15 cellular contexts compared by ENCODE assay signal in the genomic region with DNA sequence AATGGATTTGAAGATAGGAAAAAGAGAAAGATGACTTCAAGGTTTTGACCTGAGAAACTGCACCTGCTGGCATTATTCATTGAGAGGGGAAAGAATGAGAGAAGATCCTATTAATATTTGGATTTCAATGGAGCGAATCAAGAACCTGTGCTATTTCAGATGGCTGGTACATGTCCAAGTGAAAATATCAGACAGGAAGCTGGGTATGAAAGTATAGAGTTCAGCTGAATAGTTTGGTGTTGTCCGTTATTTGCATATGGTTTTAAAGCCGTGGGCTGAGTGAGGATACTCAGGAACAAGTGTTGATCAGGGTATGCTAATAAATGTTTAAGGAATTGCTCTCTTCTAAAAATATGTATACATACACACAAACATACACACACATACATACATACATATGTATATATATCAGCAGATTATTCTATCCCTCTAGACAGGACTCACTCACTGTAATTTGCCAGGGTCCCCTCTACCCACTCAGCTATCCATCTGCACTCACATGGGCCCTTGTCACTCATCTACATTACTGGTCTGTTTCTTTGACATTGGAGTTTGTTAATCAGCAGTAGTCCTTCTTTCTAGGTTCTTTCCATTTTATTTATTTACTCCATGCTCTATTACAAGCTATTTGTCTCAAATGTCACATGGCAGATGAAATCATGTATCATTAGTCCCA. TPM values are rescaled to one million over a fixed set of nuclear protein-coding genes. Genes with fewer than 3 reads are reported as not detected.
DNase-seq lines count a peak whose midpoint lies in the region; ATAC-seq, FAIRE-seq and TF ChIP-seq lines count a peak whose summit lies in the region.
"Had no signal": no experiment of that assay in that cellular context is flagged by ENCODE, and none has a peak within 500 bp of the region (broad histone marks: within the 10 kb centered on the region; RNA-seq: fewer than 3 reads in every experiment).

No MANE protein-coding gene starts in this region.

- H3K79me2 ChIP-seq in hepatocyte, result no peaks in the 10 kb centered on the region

- H3K36me3 ChIP-seq in gastroesophageal sphincter (no peaks in the 10 kb centered on the region), hepatocyte (replicated peaks; ENCODE audit: insufficient read depth, low read depth) (no peaks in the 10 kb centered on the region)

- no peak for TF ChIP-seq CTCF in gastroesophageal sphincter (IDR thresholded peaks at IDR 0.05)
- TF ChIP-seq CTCF in hepatocyte (IDR thresholded peaks at IDR 0.05; ENCODE audit: poor library complexity), result no peak

- TF ChIP-seq POLR2A in GM12891 (IDR thresholded peaks at IDR 0.05; ENCODE audit: low read depth, low read length) (no peak), gastroesophageal sphincter (IDR thresholded peaks at IDR 0.05) (no peak)

- no peak overlapping the region for H2AFZ ChIP-seq in hepatocyte
- H2AFZ ChIP-seq: GM23338 had no signal

- H3K9me3 ChIP-seq in gastroesophageal sphincter (no peaks in the 10 kb centered on the region), hepatocyte (ENCODE audit: low read depth) (no peaks in the 10 kb centered on the region)

- peak; percentile 75 for FAIRE-seq in GM12891 (lab: Jason Lieb, UNC)

- no peak overlapping the region for H3K4me2 ChIP-seq in hepatocyte
- H3K4me2 ChIP-seq: GM23338, KMS-11 had no signal

- DNase-seq in GM12891 (ENCODE audit: insufficient read length, low spot score), result no peak
- DNase-seq in HuH-7 (ENCODE audit: low spot score), result no peak
- no peak for DNase-seq in mucosa of gallbladder (ENCODE audit: low spot score)
- DNase-seq in hepatocyte (ENCODE audit: low spot score), result no peak
- DNase-seq: ACHN; activated effector memory CD4-positive, alpha-beta T cell treated with Interleukin-2 at 50 U/mL for 16 hours; caudate nucleus; naive thymus-derived CD4-positive, alpha-beta T cell; NCI-H2107 had no signal

- H3K4me3 ChIP-seq in gastroesophageal sphincter, result no peak overlapping the region
- no peak overlapping the region for H3K4me3 ChIP-seq in hepatocyte
- H3K4me3 ChIP-seq: GM23338 had no signal

- TF ChIP-seq EP300 in gastroesophageal sphincter (IDR thresholded peaks at IDR 0.05), result no peak

- H3K9me2 ChIP-seq in hepatocyte (replicated peaks; ENCODE audit: insufficient read depth), result no peaks in the 10 kb centered on the region

- peak; percentile 98 for ATAC-seq in GM19452 (IDR thresholded peaks at IDR 0.05; ENCODE audit: unreplicated experiment)
- peak; percentile 97 for ATAC-seq in HG02798 (IDR thresholded peaks at IDR 0.05; ENCODE audit: poor library complexity, unreplicated experiment)
- ATAC-seq in HG03457 (IDR thresholded peaks at IDR 0.05; ENCODE audit: unreplicated experiment), result peak; percentile 98
- ATAC-seq in gastroesophageal sphincter, result no peak
- ATAC-seq: GM23338; naive thymus-derived CD4-positive, alpha-beta T cell had no signal

- H3K27ac ChIP-seq in gastroesophageal sphincter (no peak overlapping the region), hepatocyte (no peak overlapping the region)
- H3K27ac ChIP-seq: KMS-11 had no signal

- no peaks in the 10 kb centered on the region for H3K27me3 ChIP-seq in gastroesophageal sphincter
- H3K27me3 ChIP-seq in hepatocyte, result no peaks in the 10 kb centered on the region

- no peaks in the 10 kb centered on the region for H4K20me1 ChIP-seq in hepatocyte (ENCODE audit: insufficient read depth, poor library complexity, severe bottlenecking)

- 78 to 88% methylated on average over 3 of the region's 3 CpGs for WGBS in gastroesophageal sphincter (ENCODE audit: low coverage in 1 of 2), 2 donors
- WGBS in hepatocyte (ENCODE audit: low lambda C conversion rate, missing lambda C conversion rate), result 89% methylated on average over 3 of the region's 3 CpGs

- H3K4me1 ChIP-seq in gastroesophageal sphincter, result peaks cover 0 to 21% (median 0%) of the 10 kb centered on the region in 3 donors
- peaks cover 4% of the 10 kb centered on the region for H3K4me1 ChIP-seq in hepatocyte (ENCODE audit: insufficient read depth)

TF ChIP-seq in GM12891, 5 proteins besides CTCF, POLR2A, EP300 and RAD21:
- TF ChIP-seq PAX5 (IDR thresholded peaks at IDR 0.05; ENCODE audit: insufficient read depth, low read length, severe bottlenecking), result no peak
- TF ChIP-seq POU2F2 (IDR thresholded peaks at IDR 0.05; ENCODE audit: low read depth, low read length), result peak; percentile 84

RNA-seq across cellular contexts. Expression of a gene that starts 33.9 kb away (rescaled TPM):
- 32.8 TPM for polyA plus RNA-seq in GM12891 (2012; ENCODE audit: low read depth, missing spikeins)
- total RNA-seq in gastroesophageal sphincter (10 to 100 TPM in 2 of 4 donors, 1 to 10 TPM in 2; 4.2 to 11.6 (median 9.6) TPM), mucosa of gallbladder (12.7 TPM), hepatocyte (13.1 and 13.9 TPM in 2 replicates)
- polyA plus RNA-seq in hepatocyte, result 1.4 TPM in 2 replicates
